Comparison of ENCODE assay signal across 3 cellular contexts in genomic region chr10:119039161-119039560, GRCh38.
TF ChIP-seq lines count a peak whose summit lies in the region.

No MANE protein-coding gene starts in this region.

TF ChIP-seq in SK-N-SH treated with all-trans-retinoic acid at 6 μM for 48 hours, 23 proteins besides CTCF, POLR2A, EP300 and RAD21 (continued from another document):
- no peak for TF ChIP-seq TOX (CRISPR knock-in tag; IDR thresholded peaks at IDR 0.05; ENCODE audit: borderline replicate concordance)
- TF ChIP-seq PPARA (CRISPR knock-in tag; IDR thresholded peaks at IDR 0.05; ENCODE audit: borderline replicate concordance), result no peak
- no peak for TF ChIP-seq TCF4 (CRISPR knock-in tag; IDR thresholded peaks at IDR 0.05; ENCODE audit: borderline replicate concordance)
- TF ChIP-seq CSDC2 (CRISPR knock-in tag; IDR thresholded peaks at IDR 0.05), result no peak
- no peak for TF ChIP-seq PATZ1 (CRISPR knock-in tag; IDR thresholded peaks at IDR 0.05; ENCODE audit: borderline replicate concordance)
- no peak for TF ChIP-seq CREB5 (CRISPR knock-in tag; IDR thresholded peaks at IDR 0.05; ENCODE audit: low read depth)
- TF ChIP-seq ZFP3 (CRISPR knock-in tag; IDR thresholded peaks at IDR 0.05), result no peak
- no peak for TF ChIP-seq GLIS3 (CRISPR knock-in tag; IDR thresholded peaks at IDR 0.05)
- no peak for TF ChIP-seq ISL1 (CRISPR knock-in tag; IDR thresholded peaks at IDR 0.05)
- no peak for TF ChIP-seq SNAI2 (CRISPR knock-in tag; IDR thresholded peaks at IDR 0.05)

TF ChIP-seq in SK-N-SH, 30 proteins besides CTCF, POLR2A, EP300 and RAD21 (continued from another document):
- TF ChIP-seq ZBTB33 (IDR thresholded peaks at IDR 0.05; ENCODE audit: borderline replicate concordance, low read depth), result no peak

TF ChIP-seq in HEK293, 187 proteins besides CTCF, POLR2A, EP300 and RAD21 (continued from another document):
- TF ChIP-seq ZNF692 (tag by site-specific recombination; IDR thresholded peaks at IDR 0.05), result no peak
- TF ChIP-seq ZNF558 (tag by site-specific recombination; IDR thresholded peaks at IDR 0.05), result no peak
- TF ChIP-seq ZBTB20 (tag by site-specific recombination; IDR thresholded peaks at IDR 0.05), result no peak
TF ChIP-seq in HEK293: peak in this region for 0.
